Comparison of ENCODE assay signal across 10 cellular contexts in the genomic region with DNA sequence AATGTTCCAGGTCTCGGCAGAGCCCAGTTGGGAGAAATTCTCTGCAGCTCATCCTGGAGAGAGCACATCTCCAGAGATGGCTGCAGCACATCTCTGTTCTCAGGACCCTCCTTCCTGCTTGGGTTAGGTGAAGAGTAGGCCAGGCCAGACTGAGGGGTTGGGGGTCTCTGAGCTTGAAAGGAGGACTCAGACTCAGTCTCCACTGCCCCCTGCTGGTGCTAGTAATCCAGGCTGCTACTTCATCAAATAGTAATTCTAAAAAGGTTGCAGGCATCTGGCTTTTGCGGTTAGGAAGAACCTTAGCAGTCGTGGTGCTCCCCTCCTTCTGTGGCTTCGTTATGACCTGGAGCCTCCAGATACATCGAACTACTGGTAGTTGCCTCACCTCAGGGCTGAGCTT. TPM values are rescaled to one million over a fixed set of nuclear protein-coding genes. Genes with fewer than 3 reads are reported as not detected.
DNase-seq lines count a peak whose midpoint lies in the region; ATAC-seq lines count a peak whose summit lies in the region.
"Had no signal": no experiment of that assay in that cellular context is flagged by ENCODE, and none has a peak within 500 bp of the region (broad histone marks: within the 10 kb centered on the region; RNA-seq: fewer than 3 reads in every experiment).

No MANE protein-coding gene starts in this region.

- H3K4me3 Mint-ChIP-seq in activated T-helper 17 cell treated with anti-CD3 and anti-CD28 coated beads, Interleukin-2, amount 50 U/mL, for 72 hours: no peak overlapping the region
- H3K4me3 Mint-ChIP-seq: CD4-positive, CD25-positive, alpha-beta regulatory T cell had no signal

- no peak overlapping the region for H3K27ac ChIP-seq in neuronal stem cell (replicated peaks; ENCODE audit: low read length)

- no peak overlapping the region for H3K4me2 ChIP-seq in neuronal stem cell (ENCODE audit: insufficient read depth, low read length, poor library complexity, severe bottlenecking)

- no peak for ATAC-seq in activated T-helper 17 cell treated with anti-CD3 and anti-CD28 coated beads, Interleukin-2, amount 50 U/mL, for 72 hours (replicated peaks)
- ATAC-seq in GM18502 (IDR thresholded peaks at IDR 0.05; ENCODE audit: poor library complexity, unreplicated experiment): no peak
- ATAC-seq: mucosa of descending colon had no signal

- no peak overlapping the region for H4K8ac ChIP-seq in neuronal stem cell (ENCODE audit: low read depth, low read length)

- H2BK15ac ChIP-seq in neuronal stem cell (ENCODE audit: low read length): no peak overlapping the region

- H3K14ac ChIP-seq in neuronal stem cell (ENCODE audit: low read length): no peak overlapping the region

- H2BK5ac ChIP-seq in neuronal stem cell (ENCODE audit: low read length): no peak overlapping the region

- no peaks in the 10 kb centered on the region for H3K27me3 ChIP-seq in neuronal stem cell (ENCODE audit: control insufficient read depth in 3 of 3, insufficient read depth in 3 of 3, low read depth in 1 of 3, low read length in 3 of 3)

- H3K4me3 ChIP-seq in neuronal stem cell (ENCODE audit: low read length in 2 of 2): no peak overlapping the region
- H3K4me3 ChIP-seq: mucosa of descending colon had no signal

- H3K27me3 Mint-ChIP-seq in activated T-helper 17 cell treated with anti-CD3 and anti-CD28 coated beads, Interleukin-2, amount 50 U/mL, for 72 hours: peaks cover 7% of the 10 kb centered on the region

- no peak overlapping the region for H2BK12ac ChIP-seq in neuronal stem cell (ENCODE audit: low read length)

- no peak overlapping the region for H3K9ac ChIP-seq in neuronal stem cell (ENCODE audit: low read depth, low read length, poor library complexity)

- H3K18ac ChIP-seq in neuronal stem cell (ENCODE audit: low read length): no peak overlapping the region

- no peak overlapping the region for H3K23ac ChIP-seq in neuronal stem cell (ENCODE audit: low read depth, low read length, poor library complexity)

- peaks cover 16% of the 10 kb centered on the region for H3K79me1 ChIP-seq in neuronal stem cell (ENCODE audit: low read depth, low read length)

- peaks cover 1 to 2% of the 10 kb centered on the region in 2 donors for H3K4me1 ChIP-seq in neuronal stem cell (ENCODE audit: control insufficient read depth in 2 of 2, insufficient read depth in 1 of 2, low read depth in 1 of 2, low read length in 2 of 2)

- H2AFZ ChIP-seq in neuronal stem cell (ENCODE audit: low read length): no peak overlapping the region

- no peak overlapping the region for H3K27ac Mint-ChIP-seq in activated T-helper 17 cell treated with anti-CD3 and anti-CD28 coated beads, Interleukin-2, amount 50 U/mL, for 72 hours
- H3K27ac Mint-ChIP-seq: CD4-positive, CD25-positive, alpha-beta regulatory T cell had no signal

- no peaks in the 10 kb centered on the region for H3K9me3 Mint-ChIP-seq in activated T-helper 17 cell treated with anti-CD3 and anti-CD28 coated beads, Interleukin-2, amount 50 U/mL, for 72 hours
- H3K9me3 Mint-ChIP-seq: CD4-positive, CD25-positive, alpha-beta regulatory T cell had no signal

- WGBS in neuronal stem cell (ENCODE audit: extremely low coverage in 2 of 2, insufficient read length in 2 of 2, insufficient replicate concordance in 1 of 2), 2 donors: no CpG with 5 or more reads among the region's 5 CpGs

- H4K91ac ChIP-seq in neuronal stem cell (ENCODE audit: low read depth, low read length, poor library complexity): no peak overlapping the region

- no peaks in the 10 kb centered on the region for H3K4me1 Mint-ChIP-seq in activated T-helper 17 cell treated with anti-CD3 and anti-CD28 coated beads, Interleukin-2, amount 50 U/mL, for 72 hours

- H3K9me3 ChIP-seq in neuronal stem cell (replicated peaks in 1 of 2; ENCODE audit: control insufficient read depth in 2 of 2, insufficient read depth in 1 of 2, low read depth in 1 of 2, low read length in 2 of 2): peaks cover 0 to 2% of the 10 kb centered on the region in 2 donors
- H3K9me3 ChIP-seq: mucosa of descending colon had no signal

- no peak overlapping the region for H3K4ac ChIP-seq in neuronal stem cell (ENCODE audit: low read length)

- peaks cover 14 to 45% of the 10 kb centered on the region in 2 donors for H3K36me3 ChIP-seq in neuronal stem cell (replicated peaks in 1 of 2; ENCODE audit: control insufficient read depth in 2 of 2, insufficient read depth in 2 of 2, low read length in 2 of 2)

- no peak overlapping the region for H2BK120ac ChIP-seq in neuronal stem cell (ENCODE audit: low read depth, low read length)

- no peaks in the 10 kb centered on the region for H3K36me3 Mint-ChIP-seq in activated T-helper 17 cell treated with anti-CD3 and anti-CD28 coated beads, Interleukin-2, amount 50 U/mL, for 72 hours (ENCODE audit: low read depth)
- H3K36me3 Mint-ChIP-seq: CD4-positive, CD25-positive, alpha-beta regulatory T cell had no signal

- no peak overlapping the region for H2AK5ac ChIP-seq in neuronal stem cell (ENCODE audit: low read depth, low read length)

- DNase-seq in NCI-H146 (lab: John Stamatoyannopoulos, UW): peak; percentile 23
- DNase-seq in NCI-H146 treated with DMSO at 0.1 percent for 48 hours (lab: John Stamatoyannopoulos, UW; ENCODE audit: unreplicated experiment): no peak
- DNase-seq in NCI-H1105 (lab: John Stamatoyannopoulos, UW): peak; percentile 33
- DNase-seq in cerebellar cortex (ENCODE audit: low spot score): peak; percentile 57
- DNase-seq in neuronal stem cell (ENCODE audit: low spot score): peak; percentile 72
- DNase-seq in DMS79 treated with DMSO at 0.1 percent for 48 hours (lab: John Stamatoyannopoulos, UW): no peak

RNA-seq across cellular contexts. Expression of gene TUB, which starts 9.7 kb away (rescaled TPM):
- 20.7 TPM for polyA plus RNA-seq in neuronal stem cell (2013, experiment 1 of 2)
- 20.5 TPM for polyA plus RNA-seq in neuronal stem cell (2013, experiment 2 of 2)
- under 1 TPM; 0.28 to 0.50 TPM for total RNA-seq in activated T-helper 17 cell treated with anti-CD3 and anti-CD28 coated beads, Interleukin-2, amount 50 U/mL, for 72 hours

Comparison
In these comparisons a context has a peak if more than half of its experiments do, and no peak if none do; other contexts are left out.
1. DNase-seq: peak in NCI-H146 (single experiment), NCI-H1105 (single experiment), cerebellar cortex (single experiment) and neuronal stem cell (single experiment); none in NCI-H146 treated with DMSO at 0.1 percent for 48 hours (single experiment) and DMS79 treated with DMSO at 0.1 percent for 48 hours (single experiment).